2 cellular contexts compared by ENCODE assay signal in the genomic region with DNA sequence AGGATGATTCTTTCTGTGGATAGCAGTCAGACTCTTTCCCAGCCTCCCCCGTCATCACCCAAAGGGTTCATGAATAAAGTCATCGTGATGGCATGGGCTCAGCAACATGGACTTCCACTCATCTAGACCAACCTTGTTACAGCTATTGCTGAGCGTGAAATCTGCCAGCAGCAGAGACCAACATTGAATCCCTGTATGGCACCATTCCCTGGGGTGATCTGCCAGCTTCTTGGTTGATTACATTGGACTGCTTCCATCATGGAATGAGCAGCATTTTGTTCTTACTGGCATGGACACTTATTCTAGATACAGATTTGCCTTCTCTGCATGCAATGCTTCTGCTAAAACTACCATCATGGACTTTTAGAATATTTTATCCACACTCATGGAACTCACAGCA.
TF ChIP-seq lines count a peak whose summit lies in the region.

No MANE protein-coding gene starts in this region.

TF ChIP-seq in liver, 16 proteins besides CTCF, POLR2A, EP300 and RAD21:
- TF ChIP-seq, protein P1, sequence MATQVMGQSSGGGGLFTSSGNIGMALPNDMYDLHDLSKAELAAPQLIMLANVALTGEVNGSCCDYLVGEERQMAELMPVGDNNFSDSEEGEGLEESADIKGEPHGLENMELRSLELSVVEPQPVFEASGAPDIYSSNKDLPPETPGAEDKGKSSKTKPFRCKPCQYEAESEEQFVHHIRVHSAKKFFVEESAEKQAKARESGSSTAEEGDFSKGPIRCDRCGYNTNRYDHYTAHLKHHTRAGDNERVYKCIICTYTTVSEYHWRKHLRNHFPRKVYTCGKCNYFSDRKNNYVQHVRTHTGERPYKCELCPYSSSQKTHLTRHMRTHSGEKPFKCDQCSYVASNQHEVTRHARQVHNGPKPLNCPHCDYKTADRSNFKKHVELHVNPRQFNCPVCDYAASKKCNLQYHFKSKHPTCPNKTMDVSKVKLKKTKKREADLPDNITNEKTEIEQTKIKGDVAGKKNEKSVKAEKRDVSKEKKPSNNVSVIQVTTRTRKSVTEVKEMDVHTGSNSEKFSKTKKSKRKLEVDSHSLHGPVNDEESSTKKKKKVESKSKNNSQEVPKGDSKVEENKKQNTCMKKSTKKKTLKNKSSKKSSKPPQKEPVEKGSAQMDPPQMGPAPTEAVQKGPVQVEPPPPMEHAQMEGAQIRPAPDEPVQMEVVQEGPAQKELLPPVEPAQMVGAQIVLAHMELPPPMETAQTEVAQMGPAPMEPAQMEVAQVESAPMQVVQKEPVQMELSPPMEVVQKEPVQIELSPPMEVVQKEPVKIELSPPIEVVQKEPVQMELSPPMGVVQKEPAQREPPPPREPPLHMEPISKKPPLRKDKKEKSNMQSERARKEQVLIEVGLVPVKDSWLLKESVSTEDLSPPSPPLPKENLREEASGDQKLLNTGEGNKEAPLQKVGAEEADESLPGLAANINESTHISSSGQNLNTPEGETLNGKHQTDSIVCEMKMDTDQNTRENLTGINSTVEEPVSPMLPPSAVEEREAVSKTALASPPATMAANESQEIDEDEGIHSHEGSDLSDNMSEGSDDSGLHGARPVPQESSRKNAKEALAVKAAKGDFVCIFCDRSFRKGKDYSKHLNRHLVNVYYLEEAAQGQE (IDR thresholded peaks at IDR 0.05) = no peak
- TF ChIP-seq FOXA1 (IDR thresholded peaks at IDR 0.05) (no peak), FOXA2 (IDR thresholded peaks at IDR 0.05) (peak; percentile 13)

TF ChIP-seq in HepG2, 621 proteins besides CTCF, POLR2A, EP300 and RAD21:
- TF ChIP-seq, protein P2, sequence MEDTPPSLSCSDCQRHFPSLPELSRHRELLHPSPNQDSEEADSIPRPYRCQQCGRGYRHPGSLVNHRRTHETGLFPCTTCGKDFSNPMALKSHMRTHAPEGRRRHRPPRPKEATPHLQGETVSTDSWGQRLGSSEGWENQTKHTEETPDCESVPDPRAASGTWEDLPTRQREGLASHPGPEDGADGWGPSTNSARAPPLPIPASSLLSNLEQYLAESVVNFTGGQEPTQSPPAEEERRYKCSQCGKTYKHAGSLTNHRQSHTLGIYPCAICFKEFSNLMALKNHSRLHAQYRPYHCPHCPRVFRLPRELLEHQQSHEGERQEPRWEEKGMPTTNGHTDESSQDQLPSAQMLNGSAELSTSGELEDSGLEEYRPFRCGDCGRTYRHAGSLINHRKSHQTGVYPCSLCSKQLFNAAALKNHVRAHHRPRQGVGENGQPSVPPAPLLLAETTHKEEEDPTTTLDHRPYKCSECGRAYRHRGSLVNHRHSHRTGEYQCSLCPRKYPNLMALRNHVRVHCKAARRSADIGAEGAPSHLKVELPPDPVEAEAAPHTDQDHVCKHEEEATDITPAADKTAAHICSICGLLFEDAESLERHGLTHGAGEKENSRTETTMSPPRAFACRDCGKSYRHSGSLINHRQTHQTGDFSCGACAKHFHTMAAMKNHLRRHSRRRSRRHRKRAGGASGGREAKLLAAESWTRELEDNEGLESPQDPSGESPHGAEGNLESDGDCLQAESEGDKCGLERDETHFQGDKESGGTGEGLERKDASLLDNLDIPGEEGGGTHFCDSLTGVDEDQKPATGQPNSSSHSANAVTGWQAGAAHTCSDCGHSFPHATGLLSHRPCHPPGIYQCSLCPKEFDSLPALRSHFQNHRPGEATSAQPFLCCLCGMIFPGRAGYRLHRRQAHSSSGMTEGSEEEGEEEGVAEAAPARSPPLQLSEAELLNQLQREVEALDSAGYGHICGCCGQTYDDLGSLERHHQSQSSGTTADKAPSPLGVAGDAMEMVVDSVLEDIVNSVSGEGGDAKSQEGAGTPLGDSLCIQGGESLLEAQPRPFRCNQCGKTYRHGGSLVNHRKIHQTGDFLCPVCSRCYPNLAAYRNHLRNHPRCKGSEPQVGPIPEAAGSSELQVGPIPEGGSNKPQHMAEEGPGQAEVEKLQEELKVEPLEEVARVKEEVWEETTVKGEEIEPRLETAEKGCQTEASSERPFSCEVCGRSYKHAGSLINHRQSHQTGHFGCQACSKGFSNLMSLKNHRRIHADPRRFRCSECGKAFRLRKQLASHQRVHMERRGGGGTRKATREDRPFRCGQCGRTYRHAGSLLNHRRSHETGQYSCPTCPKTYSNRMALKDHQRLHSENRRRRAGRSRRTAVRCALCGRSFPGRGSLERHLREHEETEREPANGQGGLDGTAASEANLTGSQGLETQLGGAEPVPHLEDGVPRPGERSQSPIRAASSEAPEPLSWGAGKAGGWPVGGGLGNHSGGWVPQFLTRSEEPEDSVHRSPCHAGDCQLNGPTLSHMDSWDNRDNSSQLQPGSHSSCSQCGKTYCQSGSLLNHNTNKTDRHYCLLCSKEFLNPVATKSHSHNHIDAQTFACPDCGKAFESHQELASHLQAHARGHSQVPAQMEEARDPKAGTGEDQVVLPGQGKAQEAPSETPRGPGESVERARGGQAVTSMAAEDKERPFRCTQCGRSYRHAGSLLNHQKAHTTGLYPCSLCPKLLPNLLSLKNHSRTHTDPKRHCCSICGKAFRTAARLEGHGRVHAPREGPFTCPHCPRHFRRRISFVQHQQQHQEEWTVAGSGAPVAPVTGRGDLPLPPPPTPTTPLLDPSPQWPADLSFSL (CRISPR knock-in tag; IDR thresholded peaks at IDR 0.05) = no peak
- TF ChIP-seq RBAK (CRISPR knock-in tag; IDR thresholded peaks at IDR 0.05) (no peak), IKZF4 (CRISPR knock-in tag; IDR thresholded peaks at IDR 0.05; ENCODE audit: borderline replicate concordance, low read depth, not compliant biosample characterization) (no peak), PHF5A (CRISPR knock-in tag; IDR thresholded peaks at IDR 0.05; ENCODE audit: low read depth, unreplicated experiment) (no peak), ZBTB1 (CRISPR knock-in tag; IDR thresholded peaks at IDR 0.05; ENCODE audit: borderline replicate concordance) (no peak), RARG (CRISPR knock-in tag; IDR thresholded peaks at IDR 0.05; ENCODE audit: low read depth) (no peak), SATB2 (CRISPR knock-in tag; IDR thresholded peaks at IDR 0.05) (no peak), NFIC (IDR thresholded peaks at IDR 0.05; ENCODE audit: low read length) (no peak), ZNF260 (CRISPR knock-in tag; IDR thresholded peaks at IDR 0.05; ENCODE audit: borderline replicate concordance, low read depth) (no peak), GLI4 (CRISPR knock-in tag; IDR thresholded peaks at IDR 0.05; ENCODE audit: borderline replicate concordance) (no peak), HCFC1 (IDR thresholded peaks at IDR 0.05; ENCODE audit: low read depth, low read length) (no peak), STAG1 (CRISPR knock-in tag; IDR thresholded peaks at IDR 0.05) (no peak), ZNF101 (CRISPR knock-in tag; IDR thresholded peaks at IDR 0.05; ENCODE audit: borderline replicate concordance, low read depth) (no peak), ZNF7 (CRISPR knock-in tag; IDR thresholded peaks at IDR 0.05) (no peak), ZNF562 (CRISPR knock-in tag; IDR thresholded peaks at IDR 0.05; ENCODE audit: borderline replicate concordance) (no peak), ZNF550 (CRISPR knock-in tag; IDR thresholded peaks at IDR 0.05; ENCODE audit: borderline replicate concordance) (no peak)
- TF ChIP-seq, protein P3, sequence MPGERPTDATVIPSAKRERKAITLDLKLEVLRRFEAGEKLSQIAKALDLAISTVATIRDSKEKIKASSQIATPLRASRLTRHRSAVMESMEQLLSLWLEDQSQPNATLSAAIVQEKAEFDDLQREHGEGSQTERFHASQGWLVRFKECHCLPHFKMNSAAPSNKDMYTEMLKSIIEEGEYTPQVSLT (CRISPR knock-in tag; IDR thresholded peaks at IDR 0.05; ENCODE audit: borderline replicate concordance, low read depth) = no peak
- TF ChIP-seq, protein P4, sequence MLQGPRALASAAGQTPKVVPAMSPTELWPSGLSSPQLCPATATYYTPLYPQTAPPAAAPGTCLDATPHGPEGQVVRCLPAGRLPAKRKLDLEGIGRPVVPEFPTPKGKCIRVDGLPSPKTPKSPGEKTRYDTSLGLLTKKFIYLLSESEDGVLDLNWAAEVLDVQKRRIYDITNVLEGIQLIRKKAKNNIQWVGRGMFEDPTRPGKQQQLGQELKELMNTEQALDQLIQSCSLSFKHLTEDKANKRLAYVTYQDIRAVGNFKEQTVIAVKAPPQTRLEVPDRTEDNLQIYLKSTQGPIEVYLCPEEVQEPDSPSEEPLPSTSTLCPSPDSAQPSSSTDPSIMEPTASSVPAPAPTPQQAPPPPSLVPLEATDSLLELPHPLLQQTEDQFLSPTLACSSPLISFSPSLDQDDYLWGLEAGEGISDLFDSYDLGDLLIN (CRISPR knock-in tag; IDR thresholded peaks at IDR 0.05; ENCODE audit: borderline replicate concordance) = no peak
